14 cellular contexts compared by ENCODE assay signal in the genomic region with DNA sequence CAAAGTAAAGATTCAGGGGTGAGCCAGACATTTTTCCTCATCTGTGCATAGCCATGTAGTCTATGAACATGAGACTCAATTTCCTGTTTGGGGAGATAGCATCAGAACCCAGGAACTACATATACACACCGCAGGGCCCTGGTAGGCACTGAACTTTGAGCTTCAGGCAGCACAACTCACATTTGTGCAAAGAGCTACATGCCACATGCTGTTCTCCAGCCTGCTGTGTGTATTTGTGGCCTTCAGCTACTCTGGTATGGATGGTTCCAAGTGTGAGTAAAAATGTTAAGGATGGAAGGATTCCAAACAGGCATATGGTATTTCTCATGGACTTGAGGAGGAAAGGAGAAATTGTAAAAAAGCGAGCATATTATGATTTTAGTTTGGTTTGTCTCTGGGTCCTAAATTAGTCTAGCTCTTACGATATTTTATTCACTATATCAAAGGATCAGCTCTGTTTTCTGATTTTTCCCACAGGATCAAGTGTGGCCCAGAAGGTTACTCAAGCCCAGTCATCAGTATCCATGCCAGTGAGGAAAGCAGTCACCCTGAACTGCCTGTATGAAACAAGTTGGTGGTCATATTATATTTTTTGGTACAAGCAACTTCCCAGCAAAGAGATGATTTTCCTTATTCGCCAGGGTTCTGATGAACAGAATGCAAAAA.
DNase-seq lines count a peak whose midpoint lies in the region; ATAC-seq lines count a peak whose summit lies in the region.
"Had no signal": no experiment of that assay in that cellular context is flagged by ENCODE, and none has a peak within 500 bp of the region (broad histone marks: within the 10 kb centered on the region; RNA-seq: fewer than 3 reads in every experiment).

No MANE protein-coding gene starts in this region.

- peak overlapping the region; percentile 55 for H3K27ac ChIP-seq in CD4-positive, CD25-positive, alpha-beta regulatory T cell (ENCODE audit: insufficient read depth, low read length, poor library complexity, severe bottlenecking)
- H3K27ac ChIP-seq in muscle layer of colon (ENCODE audit: low read depth, low read length): peak overlapping the region; percentile 50
- H3K27ac ChIP-seq: BLaER1 treated with 17β-estradiol and CSF1 and Interleukin-3, amounts not matched to agents 10 nM and 100 nM; parathyroid adenoma had no signal

- peak overlapping the region; percentile 65 to 93 (median 81) for H3K27ac Mint-ChIP-seq in CD4-positive, CD25-positive, alpha-beta regulatory T cell
- peak overlapping the region; percentile 92 for H3K27ac Mint-ChIP-seq in activated naive CD8-positive, alpha-beta T cell

- peak; percentile 10 to 35 for ATAC-seq in CD4-positive, CD25-positive, alpha-beta regulatory T cell (ENCODE audit: low read depth in 2 of 2)
- peak; percentile 24 for ATAC-seq in HG02852 (IDR thresholded peaks at IDR 0.05; ENCODE audit: unreplicated experiment)
- ATAC-seq in GM18861 (IDR thresholded peaks at IDR 0.05; ENCODE audit: unreplicated experiment): no peak
- no peak for ATAC-seq in GM18519 (IDR thresholded peaks at IDR 0.05; ENCODE audit: low FRiP score, unreplicated experiment)

- no peaks in the 10 kb centered on the region for H3K36me3 ChIP-seq in CD4-positive, CD25-positive, alpha-beta regulatory T cell (ENCODE audit: control insufficient read depth, insufficient read depth, low read length)
- no peaks in the 10 kb centered on the region for H3K36me3 ChIP-seq in muscle layer of colon (ENCODE audit: insufficient read depth, low read length)
- H3K36me3 ChIP-seq: BLaER1 treated with 17β-estradiol and CSF1 and Interleukin-3, amounts not matched to agents 10 nM and 100 nM; upper lobe of left lung had no signal

- peaks cover 17% of the 10 kb centered on the region for H3K4me1 ChIP-seq in CD4-positive, CD25-positive, alpha-beta regulatory T cell (ENCODE audit: control insufficient read depth, insufficient read depth, low read length, poor library complexity, severe bottlenecking)
- H3K4me1 ChIP-seq in muscle layer of colon (ENCODE audit: insufficient read depth, low read length): peaks cover 5% of the 10 kb centered on the region
- H3K4me1 ChIP-seq: BLaER1 treated with 17β-estradiol and CSF1 and Interleukin-3, amounts not matched to agents 10 nM and 100 nM; parathyroid adenoma; upper lobe of left lung had no signal

- no peaks in the 10 kb centered on the region for H3K36me3 Mint-ChIP-seq in CD4-positive, CD25-positive, alpha-beta regulatory T cell
- no peaks in the 10 kb centered on the region for H3K36me3 Mint-ChIP-seq in activated naive CD8-positive, alpha-beta T cell

- H3K9ac ChIP-seq in muscle layer of colon (ENCODE audit: low read length): no peak overlapping the region
- H3K9ac ChIP-seq: BLaER1 treated with 17β-estradiol and CSF1 and Interleukin-3, amounts not matched to agents 10 nM and 100 nM; parathyroid adenoma had no signal

- no peaks in the 10 kb centered on the region for H3K9me3 Mint-ChIP-seq in CD4-positive, CD25-positive, alpha-beta regulatory T cell
- H3K9me3 Mint-ChIP-seq in activated naive CD8-positive, alpha-beta T cell (ENCODE audit: low read depth): no peaks in the 10 kb centered on the region

- peak overlapping the region; percentile 75 to 88 (median 82) for H3K4me3 Mint-ChIP-seq in CD4-positive, CD25-positive, alpha-beta regulatory T cell
- H3K4me3 Mint-ChIP-seq in activated naive CD8-positive, alpha-beta T cell: peak overlapping the region; percentile 72

- peaks cover 0 to 55% (median 22%) of the 10 kb centered on the region in 4 donors for H3K4me1 Mint-ChIP-seq in CD4-positive, CD25-positive, alpha-beta regulatory T cell
- peaks cover 54% of the 10 kb centered on the region for H3K4me1 Mint-ChIP-seq in activated naive CD8-positive, alpha-beta T cell (ENCODE audit: low read depth)

- no peaks in the 10 kb centered on the region for H3K27me3 Mint-ChIP-seq in CD4-positive, CD25-positive, alpha-beta regulatory T cell
- no peaks in the 10 kb centered on the region for H3K27me3 Mint-ChIP-seq in activated naive CD8-positive, alpha-beta T cell

- no peaks in the 10 kb centered on the region for H3K27me3 ChIP-seq in CD4-positive, CD25-positive, alpha-beta regulatory T cell (ENCODE audit: control insufficient read depth, insufficient read depth, low read length)
- H3K27me3 ChIP-seq in muscle layer of colon (ENCODE audit: control insufficient read depth in 1 of 2, insufficient read depth in 2 of 2, low read length in 2 of 2): no peaks in the 10 kb centered on the region
- H3K27me3 ChIP-seq: upper lobe of left lung had no signal

- H3K4me3 ChIP-seq in CD4-positive, CD25-positive, alpha-beta regulatory T cell (ENCODE audit: low read depth, low read length): peak overlapping the region; percentile 66
- no peak overlapping the region for H3K4me3 ChIP-seq in muscle layer of colon (ENCODE audit: low read depth in 1 of 2, low read length in 2 of 2)
- H3K4me3 ChIP-seq: BLaER1 treated with 17β-estradiol and CSF1 and Interleukin-3, amounts not matched to agents 10 nM and 100 nM; upper lobe of left lung had no signal

- peak in 1 of 3 donors; percentile 65 for DNase-seq in CD4-positive, CD25-positive, alpha-beta regulatory T cell
- DNase-seq in NOMO-1 (lab: John Stamatoyannopoulos, UW; ENCODE audit: unreplicated experiment in 2 of 2): no peak
- DNase-seq in AML-193 (lab: John Stamatoyannopoulos, UW): no peak
- DNase-seq: cortex of kidney, H7, NCI-H2107, upper lobe of left lung had no signal

- H3K9me3 ChIP-seq in CD4-positive, CD25-positive, alpha-beta regulatory T cell (ENCODE audit: control insufficient read depth in 2 of 2, low read length in 2 of 2): no peaks in the 10 kb centered on the region
- H3K9me3 ChIP-seq in muscle layer of colon (ENCODE audit: low read length): no peaks in the 10 kb centered on the region
- H3K9me3 ChIP-seq: BLaER1 treated with 17β-estradiol and CSF1 and Interleukin-3, amounts not matched to agents 10 nM and 100 nM; upper lobe of left lung had no signal

Comparison
In these comparisons a context has a peak if more than half of its experiments do, and no peak if none do; other contexts are left out.
1. ATAC-seq: peak in CD4-positive, CD25-positive, alpha-beta regulatory T cell (2 of 2) and HG02852 (single experiment); none in GM18861 (single experiment) and GM18519 (single experiment).